ENCODE assay signal across 15 cellular contexts in the genomic region with DNA sequence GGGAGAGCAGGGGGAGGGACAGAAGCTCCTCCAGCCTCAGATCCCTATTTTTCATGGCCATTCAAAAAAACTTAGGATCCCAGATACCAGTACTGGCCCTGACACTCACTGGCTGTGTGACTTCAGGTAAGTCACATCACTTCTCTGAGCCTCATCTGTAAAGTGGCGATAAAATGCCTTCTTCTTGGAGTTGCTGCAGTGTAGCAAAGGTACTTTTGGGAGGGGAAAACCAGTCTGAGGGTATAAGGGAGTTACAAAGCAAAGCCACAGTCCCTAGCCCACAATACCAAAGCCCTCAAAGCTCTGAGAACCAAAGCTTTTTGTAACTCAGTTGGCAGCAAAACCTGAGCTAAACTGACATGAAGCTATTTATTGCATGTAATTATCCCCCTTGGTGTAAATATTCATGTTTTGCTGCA. TPM values are rescaled to one million over a fixed set of nuclear protein-coding genes. Genes with fewer than 3 reads are reported as not detected.
A peak's percentile ranks its signal among the peaks of the same experiment; 100 is the strongest.
DNase-seq lines count a peak whose midpoint lies in the region; ATAC-seq, FAIRE-seq and TF ChIP-seq lines count a peak whose summit lies in the region.
"Had no signal": no experiment of that assay in that cellular context is flagged by ENCODE, and none has a peak within 500 bp of the region (broad histone marks: within the 10 kb centered on the region; RNA-seq: fewer than 3 reads in every experiment).

No MANE protein-coding gene starts in this region.

- no peak for TF ChIP-seq EP300 in K562 (IDR thresholded peaks at IDR 0.05; ENCODE audit: low read length)

- POLR2A ChIA-PET in K562 (lab: Yijun Ruan, JAX): interaction anchor here (1.2 kb wide), 1 partner anchor 13 kb away, joined by 3 read pairs; no protein-coding TSS in a partner anchor

- H3K9me3 ChIP-seq in K562 (replicated peaks; ENCODE audit: control insufficient read depth, insufficient read depth, low read depth, low read length) (no peaks in the 10 kb centered on the region), neuronal stem cell (replicated peaks in 1 of 2; ENCODE audit: control insufficient read depth in 2 of 2, insufficient read depth in 1 of 2, low read depth in 1 of 2, low read length in 2 of 2) (no peaks in the 10 kb centered on the region)
- H3K9me3 ChIP-seq: MG63 had no signal

- no peaks in the 10 kb centered on the region for H3K9me3 Mint-ChIP-seq in stimulated activated naive CD8-positive, alpha-beta T cell treated with anti-CD3 and anti-CD28 coated beads, Interleukin-15, amount 100 ng/mL, for 72 hours
- H3K9me3 Mint-ChIP-seq in mesothelial cell of epicardium: peaks cover 6% of the 10 kb centered on the region

- H3K4me3 Mint-ChIP-seq in stimulated activated naive CD8-positive, alpha-beta T cell treated with anti-CD3 and anti-CD28 coated beads, Interleukin-15, amount 100 ng/mL, for 72 hours: no peak overlapping the region
- no peak overlapping the region for H3K4me3 Mint-ChIP-seq in mesothelial cell of epicardium

- H3K27me3 Mint-ChIP-seq in stimulated activated naive CD8-positive, alpha-beta T cell treated with anti-CD3 and anti-CD28 coated beads, Interleukin-15, amount 100 ng/mL, for 72 hours: peaks cover 25% of the 10 kb centered on the region
- H3K27me3 Mint-ChIP-seq in mesothelial cell of epicardium (ENCODE audit: low read depth): peaks cover 12% of the 10 kb centered on the region

- H3K27ac ChIP-seq in K562 (ENCODE audit: extremely low read depth, low read depth, low read length) (no peak overlapping the region), neuronal stem cell (replicated peaks; ENCODE audit: low read length) (no peak overlapping the region)

- BruUV-seq in K562 (replicated peaks; lab: Mats Ljungman, UMichigan): no TSS peak

- TF ChIP-seq CTCF in K562 (IDR thresholded peaks at IDR 0.05 in 2 of 3, conservative IDR thresholded peaks at IDR 0.05 in 1 of 3; ENCODE audit: insufficient read depth in 2 of 3, low read depth in 1 of 3, low read length in 3 of 3) (no peak), mesothelial cell of epicardium (IDR thresholded peaks at IDR 0.05; ENCODE audit: unreplicated experiment) (no peak)

- no peak overlapping the region for H2BK5ac ChIP-seq in neuronal stem cell (ENCODE audit: low read length)

- no peak overlapping the region for H4K8ac ChIP-seq in neuronal stem cell (ENCODE audit: low read depth, low read length)

- no peak overlapping the region for H3K14ac ChIP-seq in neuronal stem cell (ENCODE audit: low read length)

- no peak overlapping the region for H2BK120ac ChIP-seq in neuronal stem cell (ENCODE audit: low read depth, low read length)

- no peak overlapping the region for H3K18ac ChIP-seq in neuronal stem cell (ENCODE audit: low read length)

- no peak overlapping the region for H2BK15ac ChIP-seq in neuronal stem cell (ENCODE audit: low read length)

- H3K4ac ChIP-seq in neuronal stem cell (ENCODE audit: low read length): no peak overlapping the region

- no peak for TF ChIP-seq RAD21 in K562 (CRISPR knock-in tag; conservative IDR thresholded peaks at IDR 0.05 in 1 of 2, IDR thresholded peaks at IDR 0.05 in 1 of 2)

- peaks cover 7% of the 10 kb centered on the region; the same call in 1 of the 2 replicates for H4K20me1 ChIP-seq in K562 (replicated peaks; ENCODE audit: control insufficient read depth, insufficient read depth, low read length)

- H3K4me2 ChIP-seq in K562 (ENCODE audit: insufficient read depth, low read length): no peak overlapping the region
- H3K4me2 ChIP-seq in neuronal stem cell (ENCODE audit: insufficient read depth, low read length, poor library complexity, severe bottlenecking): no peak overlapping the region

- WGBS in K562 (ENCODE audit: insufficient coverage, low coverage, missing lambda C conversion rate): 0% methylated on average over 1 of the region's 1 CpG
- WGBS in neuronal stem cell (ENCODE audit: extremely low coverage in 2 of 2, insufficient read length in 2 of 2, insufficient replicate concordance in 1 of 2), 2 donors: no CpG with 5 or more reads among the region's 1 CpG

- peak; percentile 69 for ATAC-seq in stimulated activated naive CD8-positive, alpha-beta T cell treated with anti-CD3 and anti-CD28 coated beads, Interleukin-15, amount 100 ng/mL, for 72 hours
- ATAC-seq in stimulated activated naive CD8-positive, alpha-beta T cell treated with anti-CD3 and anti-CD28 coated beads, Interleukin-15, Interleukin-2, amounts not matched to agents 100 U/mL and 50 U/mL, for 24 hours: no peak
- no peak for ATAC-seq in K562

- peaks cover 10% of the 10 kb centered on the region for H3K4me1 Mint-ChIP-seq in stimulated activated naive CD8-positive, alpha-beta T cell treated with anti-CD3 and anti-CD28 coated beads, Interleukin-15, amount 100 ng/mL, for 72 hours
- H3K4me1 Mint-ChIP-seq in mesothelial cell of epicardium: peaks cover 29% of the 10 kb centered on the region

- H3K27ac Mint-ChIP-seq in stimulated activated naive CD8-positive, alpha-beta T cell treated with anti-CD3 and anti-CD28 coated beads, Interleukin-15, amount 100 ng/mL, for 72 hours: no peak overlapping the region
- peak overlapping the region; percentile 90 for H3K27ac Mint-ChIP-seq in mesothelial cell of epicardium

- CTCF ChIA-PET in K562 (lab: Yijun Ruan, JAX; ENCODE audit: low intra/inter-chr PET ratio): no interaction called here

- H3K36me3 ChIP-seq in K562 (ENCODE audit: control insufficient read depth, insufficient read depth, low read length): no peaks in the 10 kb centered on the region
- H3K36me3 ChIP-seq in neuronal stem cell (replicated peaks in 1 of 2; ENCODE audit: control insufficient read depth in 2 of 2, insufficient read depth in 2 of 2, low read length in 2 of 2): no peaks in the 10 kb centered on the region
- H3K36me3 ChIP-seq: MG63 had no signal

- no peak overlapping the region for H3K23ac ChIP-seq in neuronal stem cell (ENCODE audit: low read depth, low read length, poor library complexity)

- H3K4me3 ChIP-seq in K562 (no peak overlapping the region), neuronal stem cell (ENCODE audit: low read length in 2 of 2) (no peak overlapping the region)
- H3K4me3 ChIP-seq: MG63 had no signal

- H2BK12ac ChIP-seq in neuronal stem cell (ENCODE audit: low read length): no peak overlapping the region

- in situ Hi-C loops in K562 (cut with MboI): no loop called here

- TF ChIP-seq POLR2A in K562 (conservative IDR thresholded peaks at IDR 0.05): no peak

- H3K79me1 ChIP-seq in neuronal stem cell (ENCODE audit: low read depth, low read length): no peaks in the 10 kb centered on the region

- no peak overlapping the region for H2AK5ac ChIP-seq in neuronal stem cell (ENCODE audit: low read depth, low read length)

- intact Hi-C loops in K562 (cut with micrococcal nuclease): no loop called here

- no peaks in the 10 kb centered on the region for H3K79me2 ChIP-seq in K562 (ENCODE audit: control insufficient read depth, insufficient read depth, low read length)

- H3K27me3 ChIP-seq in K562 (ENCODE audit: control insufficient read depth in 2 of 2, insufficient read depth in 2 of 2, low read length in 2 of 2) (peaks cover 3 to 33% of the 10 kb centered on the region in 2 experiments; a peak in 3 of 5 replicates), neuronal stem cell (ENCODE audit: control insufficient read depth in 3 of 3, insufficient read depth in 3 of 3, low read depth in 1 of 3, low read length in 3 of 3) (peaks cover 0 to 28% (median 0%) of the 10 kb centered on the region in 3 experiments)
- H3K27me3 ChIP-seq: MG63 had no signal

- no peak for FAIRE-seq in K562 (lab: Jason Lieb, UNC)
- FAIRE-seq: A204.1, GM19239 had no signal

- H3K4me1 ChIP-seq in K562 (replicated peaks in 1 of 2; ENCODE audit: control insufficient read depth in 2 of 2, insufficient read depth in 2 of 2, low read length in 2 of 2) (no peaks in the 10 kb centered on the region; a peak in 1 of 5 replicates), neuronal stem cell (ENCODE audit: control insufficient read depth in 2 of 2, insufficient read depth in 1 of 2, low read depth in 1 of 2, low read length in 2 of 2) (no peaks in the 10 kb centered on the region)

- no peak for DNase-seq in stimulated activated naive CD8-positive, alpha-beta T cell treated with anti-CD3 and anti-CD28 coated beads, Interleukin-15, amount 100 ng/mL, for 72 hours
- no peak for DNase-seq in stimulated activated naive CD8-positive, alpha-beta T cell treated with anti-CD3 and anti-CD28 coated beads, Interleukin-15, Interleukin-2, amounts not matched to agents 100 U/mL and 50 U/mL, for 24 hours
- no peak for DNase-seq in K562 (ENCODE audit: extremely low read depth in 1 of 4, low spot score in 3 of 4)
- no peak for DNase-seq in mesothelial cell of epicardium (ENCODE audit: low spot score in 2 of 2, unreplicated experiment in 2 of 2)
- no peak for DNase-seq in neuronal stem cell (ENCODE audit: low spot score)
- DNase-seq in Kasumi-1 (lab: John Stamatoyannopoulos, UW): no peak
- no peak for DNase-seq in cerebellum (ENCODE audit: low spot score)
- DNase-seq in NCI-H524 (lab: John Stamatoyannopoulos, UW): no peak
- DNase-seq: DMS 273 treated with DMSO at 0.1 percent for 48 hours, GF-D8, NCI-H1092, NCI-H1694 had no signal

- no peaks in the 10 kb centered on the region for H3K9me1 ChIP-seq in K562 (ENCODE audit: control insufficient read depth, insufficient read depth, low read length)

- H2AFZ ChIP-seq in K562 (ENCODE audit: low read depth, low read length) (no peak overlapping the region), neuronal stem cell (ENCODE audit: low read length) (no peak overlapping the region)

- no peak overlapping the region for H4K91ac ChIP-seq in neuronal stem cell (ENCODE audit: low read depth, low read length, poor library complexity)

- H3K9ac ChIP-seq in K562 (ENCODE audit: insufficient read depth in 1 of 2, low read depth in 2 of 2, low read length in 2 of 2) (no peak overlapping the region), neuronal stem cell (ENCODE audit: low read depth, low read length, poor library complexity) (no peak overlapping the region)

- no peaks in the 10 kb centered on the region for H3K36me3 Mint-ChIP-seq in mesothelial cell of epicardium

RNA-seq across cellular contexts. Expression of a gene that starts 43.4 kb away (rescaled TPM):
- not detected in 2 replicates for total RNA-seq in K562 (2011; cell fraction: chromatin; rRNA removed; ENCODE audit: low replicate concordance)
- total RNA-seq in K562 (2011; cell fraction: nucleolus; rRNA removed): not detected in 2 replicates
- not detected in 2 replicates for total RNA-seq in K562 (2011; cell fraction: nucleoplasm; rRNA removed)
- total RNA-seq in K562 (2014; rRNA removed) (not detected in 2 replicates), K562 (2014; rRNA removed; fragmentation: Illumina TruSeq; extraction: Trizol) (not detected in 2 replicates), K562 (2015; rRNA removed; fragmentation: Illumina TruSeq; extraction: Trizol) (not detected in 2 replicates), K562 (2021) (not detected in 2 replicates), mesothelial cell of epicardium (12.6 to 14.4 TPM (median 14.1 TPM) in 3 replicates), cerebellum (8.3 TPM)
- polyA plus RNA-seq in K562 (2011; rRNA removed) (not detected in 2 replicates), K562 (2014; fragmentation: Illumina TruSeq; extraction: Trizol) (not detected in 2 replicates), K562 (2014; fragmentation: Nextera tagmentation; extraction: Ambion mirVana) (not detected), K562 (2014; rRNA removed) (not detected in 2 replicates)
- not detected in 2 replicates for polyA plus RNA-seq in K562 (2011; cell fraction: cytosol; rRNA removed)
- not detected in 2 replicates for polyA plus RNA-seq in K562 (2011; cell fraction: nucleus; rRNA removed)
- polyA plus RNA-seq in K562 (2012): not detected in 2 replicates
- not detected in 2 replicates for polyA minus RNA-seq in K562 (2011; rRNA and poly(A)+ RNA removed)
- polyA minus RNA-seq in K562 (2011; cell fraction: cytosol; rRNA and poly(A)+ RNA removed): not detected in 2 replicates
- not detected in 2 replicates for polyA minus RNA-seq in K562 (2011; cell fraction: nucleus; rRNA and poly(A)+ RNA removed)
- polyA plus RNA-seq in neuronal stem cell (2013, experiment 1 of 2): 4.7 TPM
- polyA plus RNA-seq in neuronal stem cell (2013, experiment 2 of 2): 5.0 TPM
